37 cellular contexts compared by ENCODE assay signal in genomic region chr19:56148096-56148495, GRCh38. TPM values are rescaled to one million over a fixed set of nuclear protein-coding genes. Genes with fewer than 3 reads are reported as not detected.
"Had no signal": no experiment of that assay in that cellular context is flagged by ENCODE, and none has a peak within 500 bp of the region (broad histone marks: within the 10 kb centered on the region; RNA-seq: fewer than 3 reads in every experiment).

No MANE protein-coding gene starts in this region.

- H3K4me1 ChIP-seq: SJSA1 had no signal

- H3K36me3 ChIP-seq: breast epithelium had no signal

- H3K9ac ChIP-seq: KMS-11, SK-N-SH had no signal

- H3K4me3 Mint-ChIP-seq: activated CD4-positive, alpha-beta T cell treated with anti-CD3 and anti-CD28 coated beads for 36 hours; activated CD4-positive, alpha-beta T cell treated with anti-CD3 and anti-CD28 coated beads, Interleukin-2, amount 10 ng/mL, durations not matched to agents 7 days and 5 days; activated CD8-positive, alpha-beta T cell treated with anti-CD3 and anti-CD28 coated beads, Interleukin-2, amount 10 ng/mL, durations not matched to agents 7 days and 5 days; T-helper 1 cell treated with Interleukin-12 subunit alpha and Interleukin-12 subunit beta and Interleukin-4 antibody, amounts not matched to agents 30 μg/mL and 1 μg/mL, for 36 hours; T-helper 2 cell treated with Interferon-gamma antibody and Interleukin-4, amounts not matched to agents 5 μg/mL and 100 μg/mL, for 36 hours; WTC11 had no signal

- H3K27me3 Mint-ChIP-seq: activated CD4-positive, alpha-beta T cell treated with anti-CD3 and anti-CD28 coated beads for 36 hours; activated CD4-positive, alpha-beta T cell treated with anti-CD3 and anti-CD28 coated beads, Interleukin-2, amount 10 ng/mL, durations not matched to agents 7 days and 5 days had no signal

- DNase-seq: activated CD4-positive, alpha-beta T cell treated with anti-CD3 and anti-CD28 coated beads for 36 hours; activated CD4-positive, alpha-beta T cell treated with anti-CD3 and anti-CD28 coated beads, Interleukin-2, amount 10 ng/mL, durations not matched to agents 7 days and 5 days; activated CD4-positive, alpha-beta T cell treated with anti-CD3 and anti-CD28 coated beads, Interleukin-2, amount 50 U/mL, for 48 hours; activated CD8-positive, alpha-beta memory T cell treated with anti-CD3 and anti-CD28 coated beads, Interleukin-2, amount 50 U/mL, for 48 hours; activated CD8-positive, alpha-beta T cell treated with anti-CD3 and anti-CD28 coated beads, Interleukin-2, amount 10 ng/mL, durations not matched to agents 7 days and 5 days; activated effector memory CD4-positive, alpha-beta T cell treated with Interleukin-2 at 50 U/mL for 16 hours; activated naive CD4-positive, alpha-beta T cell; activated T-cell treated with anti-CD3 and anti-CD28 coated beads, Interleukin-2, amount 50 U/mL, for 48 hours; NCI-H1092 treated with DMSO at 0.1 percent for 48 hours; NCI-H1417; NCI-H146; NCI-H187; NCI-H2029 treated with DMSO at 0.1 percent for 48 hours; NCI-H2107; NCI-H2171; NCI-H510A; NCI-H526; NCI-H748 treated with DMSO at 0.1 percent for 48 hours; NK-92 treated with Interleukin-12 subunit alpha and Interleukin-12 subunit beta, amount 100 ng/mL, for 24 hours; SHP77 treated with DMSO at 0.1 percent for 48 hours; SK-N-SH had no signal

- H3K27me3 ChIP-seq: adrenal gland, body of pancreas, breast epithelium, SJSA1 had no signal

- H3K4me2 ChIP-seq: KMS-11, SK-N-SH had no signal

- H3K4me3 ChIP-seq: adrenal gland, body of pancreas, breast epithelium, SJSA1 had no signal

- H3K27ac ChIP-seq: breast epithelium, KMS-11, SJSA1 had no signal

- H3K9me3 Mint-ChIP-seq: activated naive CD4-positive, alpha-beta T cell treated with anti-CD3 and anti-CD28 coated beads, Interleukin-2, amount 50 U/mL, for 72 hours; T-helper 1 cell treated with Interleukin-12 subunit alpha and Interleukin-12 subunit beta and Interleukin-4 antibody, amounts not matched to agents 30 μg/mL and 1 μg/mL, for 36 hours; T-helper 2 cell treated with Interferon-gamma antibody and Interleukin-4, amounts not matched to agents 5 μg/mL and 100 μg/mL, for 36 hours had no signal

- H3K9me3 ChIP-seq: adrenal gland, body of pancreas, breast epithelium, SJSA1, SK-N-SH had no signal

- ATAC-seq: activated CD4-positive, alpha-beta T cell treated with anti-CD3 and anti-CD28 coated beads for 36 hours; activated CD4-positive, CD25-positive, alpha-beta regulatory T cell treated with anti-CD3 and anti-CD28 coated beads, Interleukin-2, amount 50 U/mL, for 24 hours; activated CD8-positive, alpha-beta T cell treated with anti-CD3 and anti-CD28 coated beads, Interleukin-2, amount 10 ng/mL, durations not matched to agents 7 days and 5 days; body of pancreas; WTC11 had no signal

- H3K27ac Mint-ChIP-seq: activated CD4-positive, alpha-beta T cell treated with anti-CD3 and anti-CD28 coated beads for 36 hours; activated CD4-positive, alpha-beta T cell treated with anti-CD3 and anti-CD28 coated beads, Interleukin-2, amount 10 ng/mL, durations not matched to agents 7 days and 5 days; activated CD8-positive, alpha-beta T cell treated with anti-CD3 and anti-CD28 coated beads, Interleukin-2, amount 10 ng/mL, durations not matched to agents 7 days and 5 days; activated naive CD4-positive, alpha-beta T cell treated with anti-CD3 and anti-CD28 coated beads, Interleukin-2, amount 50 U/mL, for 72 hours; T-helper 1 cell treated with Interleukin-12 subunit alpha and Interleukin-12 subunit beta and Interleukin-4 antibody, amounts not matched to agents 30 μg/mL and 1 μg/mL, for 36 hours; T-helper 2 cell treated with Interferon-gamma antibody and Interleukin-4, amounts not matched to agents 5 μg/mL and 100 μg/mL, for 36 hours; WTC11 had no signal

- FAIRE-seq: astrocyte, TTC549 had no signal

RNA-seq across cellular contexts. Expression of gene GALP, which starts 27.7 kb away (rescaled TPM):
- total RNA-seq: activated CD4-positive, alpha-beta T cell treated with anti-CD3 and anti-CD28 coated beads for 36 hours; activated CD4-positive, alpha-beta T cell treated with anti-CD3 and anti-CD28 coated beads, Interleukin-2, amount 10 ng/mL, durations not matched to agents 7 days and 5 days; activated CD8-positive, alpha-beta T cell treated with anti-CD3 and anti-CD28 coated beads, Interleukin-2, amount 10 ng/mL, durations not matched to agents 7 days and 5 days; activated naive CD4-positive, alpha-beta T cell treated with anti-CD3 and anti-CD28 coated beads, Interleukin-2, amount 50 U/mL, for 72 hours; adrenal gland; astrocyte; body of pancreas; breast epithelium; cardiac septum; M059J; OCI-LY7; RPMI7951; SJSA1; WTC11 had no signal
- polyA plus RNA-seq: adrenal gland, SK-N-SH had no signal

RNA-seq across cellular contexts. Expression of gene ZSCAN5B, which starts 49.5 kb away (rescaled TPM):
- total RNA-seq: activated CD4-positive, alpha-beta T cell treated with anti-CD3 and anti-CD28 coated beads for 36 hours; activated CD4-positive, alpha-beta T cell treated with anti-CD3 and anti-CD28 coated beads, Interleukin-2, amount 10 ng/mL, durations not matched to agents 7 days and 5 days; activated CD8-positive, alpha-beta T cell treated with anti-CD3 and anti-CD28 coated beads, Interleukin-2, amount 10 ng/mL, durations not matched to agents 7 days and 5 days; activated naive CD4-positive, alpha-beta T cell treated with anti-CD3 and anti-CD28 coated beads, Interleukin-2, amount 50 U/mL, for 72 hours; astrocyte; body of pancreas; breast epithelium; cardiac septum; M059J; OCI-LY7; RPMI7951; SJSA1; WTC11 had no signal
- polyA plus RNA-seq: SK-N-SH had no signal

RNA-seq across cellular contexts. Expression of gene ZSCAN5C, which starts 54.0 kb away (rescaled TPM):
- total RNA-seq: activated CD4-positive, alpha-beta T cell treated with anti-CD3 and anti-CD28 coated beads for 36 hours; activated CD4-positive, alpha-beta T cell treated with anti-CD3 and anti-CD28 coated beads, Interleukin-2, amount 10 ng/mL, durations not matched to agents 7 days and 5 days; activated CD8-positive, alpha-beta T cell treated with anti-CD3 and anti-CD28 coated beads, Interleukin-2, amount 10 ng/mL, durations not matched to agents 7 days and 5 days; activated naive CD4-positive, alpha-beta T cell treated with anti-CD3 and anti-CD28 coated beads, Interleukin-2, amount 50 U/mL, for 72 hours; adrenal gland; astrocyte; body of pancreas; breast epithelium; cardiac septum; M059J; OCI-LY7; RPMI7951; SJSA1; WTC11 had no signal
- polyA plus RNA-seq: adrenal gland, SK-N-SH had no signal
